In genomic region chr22:50673231-50674126, GRCh38 we compare ENCODE assay signal across 10 cellular contexts. TPM values are rescaled to one million over a fixed set of nuclear protein-coding genes. Genes with fewer than 3 reads are reported as not detected.
DNase-seq lines count a peak whose midpoint lies in the region; ATAC-seq and TF ChIP-seq lines count a peak whose summit lies in the region.
"Had no signal": no experiment of that assay in that cellular context is flagged by ENCODE, and none has a peak within 500 bp of the region (broad histone marks: within the 10 kb centered on the region; RNA-seq: fewer than 3 reads in every experiment).

No MANE protein-coding gene starts in this region.

- no peak for TF ChIP-seq EP300 in tibial nerve (IDR thresholded peaks at IDR 0.05)

- peak overlapping the region; percentile 32 for H3K4me3 Mint-ChIP-seq in activated naive CD8-positive, alpha-beta T cell
- no peak overlapping the region for H3K4me3 Mint-ChIP-seq in activated naive CD8-positive, alpha-beta T cell treated with anti-CD3 and anti-CD28 coated beads, Interleukin-2, amount 50 U/mL, for 24 hours

- H3K4me1 Mint-ChIP-seq in activated naive CD8-positive, alpha-beta T cell (ENCODE audit: low read depth) = peaks cover 13% of the 10 kb centered on the region
- peaks cover 6% of the 10 kb centered on the region for H3K4me1 Mint-ChIP-seq in activated naive CD8-positive, alpha-beta T cell treated with anti-CD3 and anti-CD28 coated beads, Interleukin-2, amount 50 U/mL, for 24 hours

- no peaks in the 10 kb centered on the region for H3K36me3 ChIP-seq in mammary epithelial cell (ENCODE audit: insufficient read depth, low read length)
- no peaks in the 10 kb centered on the region for H3K36me3 ChIP-seq in tibial nerve

- no peak overlapping the region for H3K27ac ChIP-seq in mammary epithelial cell (ENCODE audit: insufficient read depth, low read depth, low read length)
- H3K27ac ChIP-seq in tibial nerve = peak overlapping the region in 2 of 4 donors; percentile 23 to 50

- H3K9me3 Mint-ChIP-seq in activated naive CD8-positive, alpha-beta T cell (ENCODE audit: low read depth) = no peaks in the 10 kb centered on the region
- H3K9me3 Mint-ChIP-seq in activated naive CD8-positive, alpha-beta T cell treated with anti-CD3 and anti-CD28 coated beads, Interleukin-2, amount 50 U/mL, for 24 hours = no peaks in the 10 kb centered on the region
- H3K9me3 Mint-ChIP-seq: T-helper 2 cell treated with Interferon-gamma antibody and Interleukin-4, amounts not matched to agents 5 μg/mL and 100 μg/mL, for 36 hours had no signal

- H3K9me3 ChIP-seq in mammary epithelial cell (replicated peaks; ENCODE audit: insufficient read depth, low read length) = no peaks in the 10 kb centered on the region
- no peaks in the 10 kb centered on the region for H3K9me3 ChIP-seq in tibial nerve

- H3K4me2 ChIP-seq in mammary epithelial cell (ENCODE audit: insufficient read depth, low read depth, low read length) = peak overlapping the region; percentile 73

- H3K36me3 Mint-ChIP-seq in activated naive CD8-positive, alpha-beta T cell = no peaks in the 10 kb centered on the region
- H3K36me3 Mint-ChIP-seq in activated naive CD8-positive, alpha-beta T cell treated with anti-CD3 and anti-CD28 coated beads, Interleukin-2, amount 50 U/mL, for 24 hours (ENCODE audit: low read depth) = no peaks in the 10 kb centered on the region

- no peak for TF ChIP-seq POLR2A in tibial nerve (IDR thresholded peaks at IDR 0.05)

- no peak for ATAC-seq in activated naive CD8-positive, alpha-beta T cell treated with anti-CD3 and anti-CD28 coated beads, Interleukin-2, amount 50 U/mL, for 24 hours
- no peak for ATAC-seq in GM19397 (IDR thresholded peaks at IDR 0.05; ENCODE audit: unreplicated experiment)
- no peak for ATAC-seq in HG03457 (IDR thresholded peaks at IDR 0.05; ENCODE audit: unreplicated experiment)

- in situ Hi-C loops in mammary epithelial cell (cut with MboI; ENCODE audit: low sequenced_read_pairs in 2 of 2) = no loop called here

- no peaks in the 10 kb centered on the region for H4K20me1 ChIP-seq in mammary epithelial cell (ENCODE audit: insufficient read depth, low read length)

- 14% methylated on average over 10 of the region's 68 CpGs for WGBS in mammary epithelial cell (ENCODE audit: low coverage, missing lambda C conversion rate)
- 3 to 4% methylated on average over 52 to 55 of the region's 68 CpGs for WGBS in tibial nerve, 2 donors

- H3K9ac ChIP-seq in mammary epithelial cell (ENCODE audit: insufficient read depth, low read length) = no peak overlapping the region

- no peak overlapping the region for H3K27ac Mint-ChIP-seq in activated naive CD8-positive, alpha-beta T cell
- no peak overlapping the region for H3K27ac Mint-ChIP-seq in activated naive CD8-positive, alpha-beta T cell treated with anti-CD3 and anti-CD28 coated beads, Interleukin-2, amount 50 U/mL, for 24 hours
- H3K27ac Mint-ChIP-seq: T-helper 2 cell treated with Interferon-gamma antibody and Interleukin-4, amounts not matched to agents 5 μg/mL and 100 μg/mL, for 36 hours had no signal

- CTCF ChIA-PET in mammary epithelial cell (lab: Charles Lee; ENCODE audit: low non-redundant PET) = no interaction called here

- no peak for TF ChIP-seq CTCF in mammary epithelial cell (conservative IDR thresholded peaks at IDR 0.05 in 1 of 2, IDR thresholded peaks at IDR 0.05 in 1 of 2; ENCODE audit: extremely low read depth in 1 of 2, insufficient read depth in 1 of 2, low read depth in 1 of 2, low read length in 2 of 2)
- TF ChIP-seq CTCF in tibial nerve (IDR thresholded peaks at IDR 0.05) = no peak

- H3K4me3 ChIP-seq in mammary epithelial cell (replicated peaks in 1 of 3; ENCODE audit: insufficient read depth in 1 of 3, low read depth in 2 of 3, low read length in 3 of 3) (peak overlapping the region; percentile 18 to 41 (median 28)), tibial nerve (peak overlapping the region; percentile 19 to 53 (median 32))

- peaks cover 5% of the 10 kb centered on the region for H3K79me2 ChIP-seq in mammary epithelial cell (ENCODE audit: insufficient read depth, low read length)

- BruUV-seq in mammary epithelial cell (replicated peaks; lab: Mats Ljungman, UMichigan) = no TSS peak

- H3K4me1 ChIP-seq in mammary epithelial cell (ENCODE audit: insufficient read depth, low read length) (peaks cover 25% of the 10 kb centered on the region), tibial nerve (peaks cover 0 to 17% (median 10%) of the 10 kb centered on the region in 4 donors)

- intact Hi-C loops in mammary epithelial cell (cut with micrococcal nuclease) = no loop called here

- DNase-seq in activated naive CD8-positive, alpha-beta T cell treated with anti-CD3 and anti-CD28 coated beads, Interleukin-2, amount 50 U/mL, for 24 hours = no peak
- DNase-seq in mammary epithelial cell (no peak), lung microvascular endothelial cell (ENCODE audit: low read depth in 2 of 2) (peak; percentile 55 to 69), tibial nerve (ENCODE audit: low spot score in 2 of 2) (no peak), foreskin melanocyte (no peak)
- DNase-seq: DND-41 had no signal

- H3K27me3 ChIP-seq in mammary epithelial cell (ENCODE audit: insufficient read depth, low read length) (no peaks in the 10 kb centered on the region), tibial nerve (peaks cover 2 to 63% of the 10 kb centered on the region in 2 donors)

- no peak overlapping the region for H2AFZ ChIP-seq in mammary epithelial cell (ENCODE audit: low read depth, low read length)

- dilution Hi-C loops in mammary epithelial cell (cut with HindIII; ENCODE audit: low sequenced_read_pairs) = no loop called here

- H3K27me3 Mint-ChIP-seq in activated naive CD8-positive, alpha-beta T cell = peaks cover 9% of the 10 kb centered on the region
- peaks cover 37% of the 10 kb centered on the region for H3K27me3 Mint-ChIP-seq in activated naive CD8-positive, alpha-beta T cell treated with anti-CD3 and anti-CD28 coated beads, Interleukin-2, amount 50 U/mL, for 24 hours

RNA-seq across cellular contexts. Expression of gene SHANK3, which starts 0.9 kb away (rescaled TPM):
- total RNA-seq in mammary epithelial cell = 10 to 100 TPM in 1 of 2 donors, 1 to 10 TPM in 1; 3.5 to 12.9 TPM
- 3.3 TPM for polyA plus RNA-seq in mammary epithelial cell
- 2.9 TPM for polyA minus RNA-seq in mammary epithelial cell
- total RNA-seq in lung microvascular endothelial cell = 7.6 and 11.5 TPM in 2 replicates
- total RNA-seq in tibial nerve = 10 to 100 TPM; 10.3 to 29.4 (median 20.5) TPM

RNA-seq across cellular contexts. Expression of gene ARSA, which starts 45.5 kb away (rescaled TPM):
- 10 to 100 TPM; 32.7 to 50.4 TPM for total RNA-seq in mammary epithelial cell
- 21.6 TPM for polyA plus RNA-seq in mammary epithelial cell
- 18.9 TPM for polyA minus RNA-seq in mammary epithelial cell
- 8.7 and 11.3 TPM in 2 replicates for total RNA-seq in lung microvascular endothelial cell
- 10 to 100 TPM; 33.2 to 51.5 (median 48.0) TPM for total RNA-seq in tibial nerve

Comparison
In these comparisons a context has a peak if more than half of its experiments do, and no peak if none do; other contexts are left out.
1. DNase-seq: peak in lung microvascular endothelial cell (2 of 2); none in activated naive CD8-positive, alpha-beta T cell treated with anti-CD3 and anti-CD28 coated beads, Interleukin-2, amount 50 U/mL, for 24 hours (single experiment), mammary epithelial cell (single experiment), tibial nerve (0 of 2) and foreskin melanocyte (single experiment).